Comparison of ENCODE assay signal across 19 cellular contexts in the genomic region with DNA sequence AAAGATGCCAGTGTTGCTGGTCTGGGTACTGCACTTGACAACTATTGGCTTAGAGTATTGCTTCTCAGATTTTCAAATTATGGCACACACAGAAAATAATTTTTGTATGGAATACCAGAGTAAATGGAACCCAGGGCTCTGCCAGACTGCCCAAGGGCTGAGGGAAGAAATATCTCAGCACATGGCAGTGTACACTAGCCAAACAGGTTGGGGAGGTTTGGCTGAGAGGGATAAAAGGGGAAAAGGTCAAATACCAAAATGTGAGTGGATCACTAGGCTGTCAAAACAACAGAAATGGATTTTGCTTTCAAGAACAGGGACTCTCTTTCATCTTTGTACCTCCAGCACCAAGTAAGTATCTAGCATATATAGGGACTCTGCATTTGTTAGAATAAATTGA. TPM values are rescaled to one million over a fixed set of nuclear protein-coding genes. Genes with fewer than 3 reads are reported as not detected.
"Had no signal": no experiment of that assay in that cellular context is flagged by ENCODE, and none has a peak within 500 bp of the region (broad histone marks: within the 10 kb centered on the region; RNA-seq: fewer than 3 reads in every experiment).

No MANE protein-coding gene starts in this region.

- DNase-seq: activated B cell treated with CpG ODN at 0.5 μM for 24 hours; activated CD4-positive, alpha-beta T cell treated with anti-CD3 and anti-CD28 coated beads, Interleukin-2, amount 10 ng/mL, durations not matched to agents 24 days and 14 days; activated naive CD4-positive, alpha-beta T cell treated with anti-CD3 and anti-CD28 coated beads, Interleukin-2, amount 10 ng/mL, durations not matched to agents 7 days and 5 days; adrenal gland; central memory CD4-positive, alpha-beta T cell; effector CD8-positive, alpha-beta T cell; naive thymus-derived CD4-positive, alpha-beta T cell; right cardiac atrium had no signal

- H3K9me3 ChIP-seq: adrenal gland, neutrophil, upper lobe of left lung had no signal

- H3K4me2 ChIP-seq: smooth muscle cell had no signal

- H3K27me3 ChIP-seq: adrenal gland, upper lobe of left lung had no signal

- ATAC-seq: naive thymus-derived CD4-positive, alpha-beta T cell; right cardiac atrium; stimulated activated effector memory CD8-positive, alpha-beta T cell treated with anti-CD3 and anti-CD28 coated beads, Interleukin-12 subunit alpha, Interleukin-12 subunit beta, amount 100 ng/mL, for 72 hours had no signal

- H3K27ac ChIP-seq: adrenal gland, coronary artery, epithelial cell of prostate, neutrophil, upper lobe of left lung had no signal

- H3K36me3 ChIP-seq: adrenal gland, neutrophil, upper lobe of left lung had no signal

- H3K4me3 ChIP-seq: adrenal gland, coronary artery, smooth muscle cell, upper lobe of left lung had no signal

RNA-seq across cellular contexts. Expression of a gene that starts 3.0 kb away (rescaled TPM):
- total RNA-seq: activated B cell treated with CpG ODN at 0.5 μM for 24 hours; activated CD4-positive, alpha-beta T cell treated with anti-CD3 and anti-CD28 coated beads, Interleukin-2, amount 10 ng/mL, durations not matched to agents 24 days and 14 days; mononuclear cell; naive thymus-derived CD4-positive, alpha-beta T cell; smooth muscle cell; subcutaneous adipose tissue; T-helper 1 cell treated with Interleukin-12 subunit alpha and Interleukin-12 subunit beta and Interleukin-4 antibody, amounts not matched to agents 30 ng/mL and 1 ng/mL, for 36 hours had no signal
- polyA plus RNA-seq: keratinocyte; liver; naive thymus-derived CD4-positive, alpha-beta T cell; smooth muscle cell had no signal
